In genomic region chr3:53473422-53473821, GRCh38 we compare ENCODE assay signal across 17 cellular contexts. TPM values are rescaled to one million over a fixed set of nuclear protein-coding genes. Genes with fewer than 3 reads are reported as not detected.
DNase-seq lines count a peak whose midpoint lies in the region; ATAC-seq, FAIRE-seq and TF ChIP-seq lines count a peak whose summit lies in the region.
"Had no signal": no experiment of that assay in that cellular context is flagged by ENCODE, and none has a peak within 500 bp of the region (broad histone marks: within the 10 kb centered on the region; RNA-seq: fewer than 3 reads in every experiment).

No MANE protein-coding gene starts in this region.

- H3K9me3 Mint-ChIP-seq in GM23338 = peaks cover 16% of the 10 kb centered on the region; the same call in 2 of the 3 replicates

- no peak overlapping the region for H3K27ac ChIP-seq in GM23338 (ENCODE audit: low read depth)
- no peak overlapping the region for H3K27ac ChIP-seq in PC-9
- H3K27ac ChIP-seq in H1 (ENCODE audit: low read depth, low read length) = no peak overlapping the region; the same call in 1 of the 2 replicates
- no peak overlapping the region for H3K27ac ChIP-seq in neuronal stem cell (replicated peaks; ENCODE audit: low read length)

- H3K79me2 ChIP-seq in GM23338 (replicated peaks; ENCODE audit: insufficient read depth) = no peaks in the 10 kb centered on the region
- no peaks in the 10 kb centered on the region for H3K79me2 ChIP-seq in PC-9 (ENCODE audit: low read depth)
- H3K79me2 ChIP-seq in H1 (ENCODE audit: control insufficient read depth in 1 of 2, insufficient read depth in 2 of 2, low read length in 2 of 2) = no peaks in the 10 kb centered on the region

- no peak overlapping the region for H3K27ac Mint-ChIP-seq in GM23338
- H3K27ac Mint-ChIP-seq: B cell; CD4-positive, alpha-beta T cell had no signal

- no peak overlapping the region for H3K4me3 ChIP-seq in GM23338
- H3K4me3 ChIP-seq in PC-9 = no peak overlapping the region
- no peak overlapping the region for H3K4me3 ChIP-seq in H1 (ENCODE audit: extremely low read depth in 1 of 4, insufficient read depth in 2 of 4, low read depth in 3 of 4, low read length in 4 of 4)
- H3K4me3 ChIP-seq in neuronal stem cell (ENCODE audit: low read length in 2 of 2) = no peak overlapping the region

- H2AFZ ChIP-seq in GM23338 (no peak overlapping the region), PC-9 (no peak overlapping the region), H1 (ENCODE audit: low read length) (peak overlapping the region; percentile 90), neuronal stem cell (ENCODE audit: low read length) (peak overlapping the region; percentile 86)

- H3K36me3 ChIP-seq in GM23338 (ENCODE audit: insufficient read depth) (no peaks in the 10 kb centered on the region; the same call in 1 of the 2 replicates), PC-9 (ENCODE audit: low read depth) (no peaks in the 10 kb centered on the region), H1 (ENCODE audit: control insufficient read depth in 2 of 4, insufficient read depth in 4 of 4, low read length in 3 of 4) (no peaks in the 10 kb centered on the region), neuronal stem cell (replicated peaks in 1 of 2; ENCODE audit: control insufficient read depth in 2 of 2, insufficient read depth in 2 of 2, low read length in 2 of 2) (no peaks in the 10 kb centered on the region)

- POLR2A ChIA-PET in PC-9 (lab: Charles Lee; ENCODE audit: unreplicated experiment) = no interaction called here
- POLR2A ChIA-PET in H1 (lab: Charles Lee; ENCODE audit: partially characterized antibody) = no interaction called here

- no peak for TF ChIP-seq EP300 in H1 (IDR thresholded peaks at IDR 0.05; ENCODE audit: borderline replicate concordance in 1 of 2, low read depth in 2 of 2, low read length in 2 of 2)

- H3K18ac ChIP-seq in H1 (ENCODE audit: extremely low read depth, low read length) (no peak overlapping the region), neuronal stem cell (ENCODE audit: low read length) (no peak overlapping the region)

- H3K27me3 Mint-ChIP-seq in GM23338 (ENCODE audit: insufficient read depth, low read depth, poor library complexity) = peaks cover 2% of the 10 kb centered on the region

- no peaks in the 10 kb centered on the region for H3K9me3 ChIP-seq in PC-9 (ENCODE audit: insufficient read depth, low read depth)
- no peaks in the 10 kb centered on the region for H3K9me3 ChIP-seq in H1 (ENCODE audit: insufficient read depth in 2 of 2, low read depth in 1 of 2, low read length in 1 of 2)
- H3K9me3 ChIP-seq in neuronal stem cell (replicated peaks in 1 of 2; ENCODE audit: control insufficient read depth in 2 of 2, insufficient read depth in 1 of 2, low read depth in 1 of 2, low read length in 2 of 2) = peaks cover 0 to 2% of the 10 kb centered on the region in 2 donors

- no peak for TF ChIP-seq CTCF in GM23338 (conservative IDR thresholded peaks at IDR 0.05; ENCODE audit: low read depth in 2 of 2)
- no peak for TF ChIP-seq CTCF in PC-9 (conservative IDR thresholded peaks at IDR 0.05)
- TF ChIP-seq CTCF in H1 (IDR thresholded peaks at IDR 0.05; ENCODE audit: control extremely low read depth in 1 of 3, insufficient read depth in 1 of 3, low read depth in 1 of 3, low read length in 3 of 3) = no peak

- no peaks in the 10 kb centered on the region for H3K23me2 ChIP-seq in H1 (ENCODE audit: low read depth, low read length)

- H3F3A ChIP-seq in GM23338 (replicated peaks; ENCODE audit: low read depth) (no peaks in the 10 kb centered on the region), PC-9 (ENCODE audit: insufficient read depth, low read depth) (no peaks in the 10 kb centered on the region)

- no peaks in the 10 kb centered on the region for H3K79me1 ChIP-seq in H1 (ENCODE audit: low read depth, low read length)
- no peaks in the 10 kb centered on the region for H3K79me1 ChIP-seq in neuronal stem cell (ENCODE audit: low read depth, low read length)

- H4K20me1 ChIP-seq in GM23338 (replicated peaks; ENCODE audit: insufficient read depth) (no peaks in the 10 kb centered on the region), PC-9 (ENCODE audit: insufficient read depth) (no peaks in the 10 kb centered on the region), H1 (replicated peaks in 1 of 2; ENCODE audit: control insufficient read depth in 1 of 2, insufficient read depth in 2 of 2, low read length in 2 of 2) (no peaks in the 10 kb centered on the region)

- no peak for TF ChIP-seq RAD21 in H1 (IDR thresholded peaks at IDR 0.05 in 1 of 2, conservative IDR thresholded peaks at IDR 0.05 in 1 of 2; ENCODE audit: low read depth in 2 of 2, low read length in 2 of 2)

- H2AK5ac ChIP-seq in H1 (ENCODE audit: low read depth, low read length) (no peak overlapping the region), neuronal stem cell (ENCODE audit: low read depth, low read length) (no peak overlapping the region)

- H4K8ac ChIP-seq in H1 (ENCODE audit: extremely low read depth, insufficient read depth, low read length) (no peak overlapping the region), neuronal stem cell (ENCODE audit: low read depth, low read length) (no peak overlapping the region)

- 72% methylated on average over 2 of the region's 2 CpGs; no CpG with 5 or more reads in 1 of the 2 experiments for WGBS in H1 (ENCODE audit: extremely low coverage in 1 of 2, insufficient coverage in 1 of 2, insufficient read length in 1 of 2, insufficient replicate concordance in 2 of 2, low coverage in 1 of 2, low lambda C conversion rate in 2 of 2, missing lambda C conversion rate in 1 of 2), 2 experiments
- WGBS in neuronal stem cell (ENCODE audit: extremely low coverage in 2 of 2, insufficient read length in 2 of 2, insufficient replicate concordance in 1 of 2), 2 donors = no CpG with 5 or more reads among the region's 2 CpGs

- H3K14ac ChIP-seq in H1 (ENCODE audit: insufficient read length) = no peak overlapping the region
- H3K14ac ChIP-seq in neuronal stem cell (ENCODE audit: low read length) = no peak overlapping the region

- intact Hi-C loops in PC-9 (cut with micrococcal nuclease; ENCODE audit: unreplicated experiment) = no loop called here

- H3K9ac ChIP-seq in H1 (replicated peaks in 1 of 4; ENCODE audit: extremely low read depth in 1 of 4, low read depth in 3 of 4, low read length in 3 of 4) (0 out of 7 replicates have a peak overlapping the region, but pooled peaks of 1 of the 4 experiments have one; percentile 11), neuronal stem cell (ENCODE audit: low read depth, low read length, poor library complexity) (no peak overlapping the region)

- H2BK20ac ChIP-seq in H1 (ENCODE audit: low read length) = no peak overlapping the region

- TF ChIP-seq POLR2A in H1 (IDR thresholded peaks at IDR 0.05; ENCODE audit: control extremely low read depth in 1 of 2, low read depth in 2 of 2, low read length in 2 of 2) = no peak

- no peaks in the 10 kb centered on the region for H3K36me3 Mint-ChIP-seq in GM23338 (ENCODE audit: low read depth)

- H3K9me2 ChIP-seq in GM23338 (ENCODE audit: insufficient read depth) (no peaks in the 10 kb centered on the region), PC-9 (ENCODE audit: insufficient read depth) (no peaks in the 10 kb centered on the region)

- H3K23ac ChIP-seq in H1 (ENCODE audit: insufficient read length) (no peak overlapping the region), neuronal stem cell (ENCODE audit: low read depth, low read length, poor library complexity) (no peak overlapping the region)

- no peak overlapping the region for H2BK12ac ChIP-seq in H1 (ENCODE audit: low read depth, low read length)
- H2BK12ac ChIP-seq in neuronal stem cell (ENCODE audit: low read length) = no peak overlapping the region

- no peak overlapping the region for H3K56ac ChIP-seq in H1 (replicated peaks; ENCODE audit: insufficient read length, low read depth, low read length)

- CTCF ChIA-PET in PC-9 (lab: Charles Lee) = no interaction called here
- CTCF ChIA-PET in H1 (lab: Charles Lee; ENCODE audit: partially characterized antibody) = interaction anchor here (1.4 to 1.8 kb wide), 2 partner anchors 21 to 277 kb away, joined by 3 to 5 read pairs; partner anchors contain the start of gene CACNA1D

- peaks cover 2% of the 10 kb centered on the region; the same call in 1 of the 3 replicates for H3K4me1 Mint-ChIP-seq in GM23338

- H4K5ac ChIP-seq in H1 (ENCODE audit: insufficient read length, low read depth, low read length) = no peak overlapping the region

- ATAC-seq in GM23338 = peak; percentile 52
- ATAC-seq in HG02884 (IDR thresholded peaks at IDR 0.05; ENCODE audit: unreplicated experiment) = no peak

- H3K27me3 ChIP-seq in GM23338 (ENCODE audit: insufficient read depth) = no peaks in the 10 kb centered on the region
- peaks cover 3% of the 10 kb centered on the region; the same call in 1 of the 2 replicates for H3K27me3 ChIP-seq in PC-9 (ENCODE audit: insufficient read depth, low read depth)
- no peaks in the 10 kb centered on the region for H3K27me3 ChIP-seq in H1 (replicated peaks in 1 of 4; ENCODE audit: control insufficient read depth in 3 of 4, extremely low read depth in 1 of 4, insufficient read depth in 3 of 4, low read length in 3 of 4)
- H3K27me3 ChIP-seq in neuronal stem cell (ENCODE audit: control insufficient read depth in 3 of 3, insufficient read depth in 3 of 3, low read depth in 1 of 3, low read length in 3 of 3) = no peaks in the 10 kb centered on the region

- H3K4ac ChIP-seq in H1 (replicated peaks; ENCODE audit: insufficient read length, low read depth, low read length) (no peak overlapping the region), neuronal stem cell (ENCODE audit: low read length) (no peak overlapping the region)

- BruUV-seq in PC-9 (replicated peaks; lab: Mats Ljungman, UMichigan) = no TSS peak

- peak; percentile 13 for DNase-seq in GM23338 (ENCODE audit: low spot score)
- DNase-seq in PC-9 = no peak
- no peak for DNase-seq in H1 (ENCODE audit: low read depth in 1 of 2, low spot score in 2 of 2)
- DNase-seq in neuronal stem cell (ENCODE audit: low spot score) = no peak
- no peak for DNase-seq in middle frontal gyrus (ENCODE audit: extremely low spot score, low spot score)
- DNase-seq in NCI-H128 (lab: John Stamatoyannopoulos, UW; ENCODE audit: unreplicated experiment) = no peak
- DNase-seq: C1 segment of cervical spinal cord; Calu3; CD4-positive, alpha-beta T cell; DMS 273 treated with DMSO at 0.1 percent for 48 hours; DMS79; GOT3; HCEC 1CT; IMR-90 had no signal

- H3K4me1 ChIP-seq in GM23338 (ENCODE audit: insufficient read depth) (no peaks in the 10 kb centered on the region; the same call in 1 of the 2 replicates), PC-9 (replicated peaks; ENCODE audit: insufficient read depth) (no peaks in the 10 kb centered on the region), H1 (replicated peaks in 1 of 4; ENCODE audit: control insufficient read depth in 3 of 4, insufficient read depth in 4 of 4, low read length in 3 of 4) (peaks cover 0 to 2% (median 0%) of the 10 kb centered on the region in 4 experiments; a peak in 3 of 7 replicates), neuronal stem cell (ENCODE audit: control insufficient read depth in 2 of 2, insufficient read depth in 1 of 2, low read depth in 1 of 2, low read length in 2 of 2) (peaks cover 6% of the 10 kb centered on the region in 2 donors)

- no peak overlapping the region for H2BK15ac ChIP-seq in H1 (ENCODE audit: low read length)
- H2BK15ac ChIP-seq in neuronal stem cell (ENCODE audit: low read length) = no peak overlapping the region

- no peak overlapping the region for H4K91ac ChIP-seq in H1 (replicated peaks; ENCODE audit: insufficient read length, low read length)
- no peak overlapping the region for H4K91ac ChIP-seq in neuronal stem cell (ENCODE audit: low read depth, low read length, poor library complexity)

- H3K4me3 Mint-ChIP-seq in GM23338 = no peak overlapping the region
- H3K4me3 Mint-ChIP-seq: B cell; CD4-positive, alpha-beta T cell had no signal

- FAIRE-seq in H1 (lab: Jason Lieb, UNC) = no peak
- FAIRE-seq: GM12891 had no signal

- H2BK5ac ChIP-seq in H1 (ENCODE audit: low read depth, low read length) (no peak overlapping the region), neuronal stem cell (ENCODE audit: low read length) (no peak overlapping the region)

- H2BK120ac ChIP-seq in H1 (replicated peaks; ENCODE audit: low read depth, low read length) (no peak overlapping the region), neuronal stem cell (ENCODE audit: low read depth, low read length) (no peak overlapping the region)

- no peak overlapping the region for H3K4me2 ChIP-seq in GM23338
- H3K4me2 ChIP-seq in PC-9 = 0 out of 2 replicates have a peak overlapping the region, but pooled peaks have one; percentile 23
- no peak overlapping the region for H3K4me2 ChIP-seq in H1 (ENCODE audit: insufficient read depth in 1 of 2, low read depth in 2 of 2, low read length in 2 of 2)
- no peak overlapping the region for H3K4me2 ChIP-seq in neuronal stem cell (ENCODE audit: insufficient read depth, low read length, poor library complexity, severe bottlenecking)

RNA-seq across cellular contexts. Expression of gene CACNA1D, which starts 21.0 kb away (rescaled TPM):
- 1.1 and 1.7 TPM in 2 replicates for total RNA-seq in GM23338 (2014; rRNA removed; shearing (Covaris generic))
- polyA plus RNA-seq in GM23338 (2016; fragmentation: Nextera tagmentation; extraction: Ambion mirVana) (0.96 and 1.8 TPM in 2 replicates), H1 (2011; rRNA removed) (2.0 and 2.5 TPM in 2 replicates)
- not detected in 2 replicates for total RNA-seq in PC-9 (2021)
- 1.9 and 2.9 TPM in 2 replicates for total RNA-seq in H1 (2021; fragmentation: NEBNext Ultra II Directional; extraction: Animal tissue kit (Norgen Biotek cat#: 25700))
- polyA plus RNA-seq in H1 (2011; cell fraction: cytosol; rRNA removed) = 1.1 TPM
- 9.0 TPM for polyA plus RNA-seq in H1 (2011; cell fraction: nucleus; rRNA removed)
- polyA plus RNA-seq in H1 (2012, experiment 1 of 2) = 1.3 to 2.5 TPM (median 1.7 TPM) in 4 replicates
- 0.10 TPM for polyA plus RNA-seq in H1 (2012, experiment 2 of 2)
- polyA plus RNA-seq in H1 (2013, experiment 1 of 2) = 1.4 TPM
- polyA plus RNA-seq in H1 (2013, experiment 2 of 2) = 1.2 TPM
- polyA minus RNA-seq in H1 (2011; rRNA and poly(A)+ RNA removed) = 5.3 and 8.5 TPM in 2 replicates
- polyA minus RNA-seq in H1 (2011; cell fraction: cytosol; rRNA and poly(A)+ RNA removed) = 3.9 TPM
- polyA minus RNA-seq in H1 (2011; cell fraction: nucleus; rRNA and poly(A)+ RNA removed) = 18.4 TPM
- polyA plus RNA-seq in neuronal stem cell (2013, experiment 1 of 2) = not detected
- polyA plus RNA-seq in neuronal stem cell (2013, experiment 2 of 2) = 0.01 TPM
- total RNA-seq: CD4-positive, alpha-beta T cell; IMR-90 had no signal

Comparison
In these comparisons a context has a peak if more than half of its experiments do, and no peak if none do; other contexts are left out.
1. H2AFZ ChIP-seq: peak in H1 (single experiment) and neuronal stem cell (single experiment); none in GM23338 (single experiment) and PC-9 (single experiment).